ENCODE assay signal across 1 cellular context in the genomic region with DNA sequence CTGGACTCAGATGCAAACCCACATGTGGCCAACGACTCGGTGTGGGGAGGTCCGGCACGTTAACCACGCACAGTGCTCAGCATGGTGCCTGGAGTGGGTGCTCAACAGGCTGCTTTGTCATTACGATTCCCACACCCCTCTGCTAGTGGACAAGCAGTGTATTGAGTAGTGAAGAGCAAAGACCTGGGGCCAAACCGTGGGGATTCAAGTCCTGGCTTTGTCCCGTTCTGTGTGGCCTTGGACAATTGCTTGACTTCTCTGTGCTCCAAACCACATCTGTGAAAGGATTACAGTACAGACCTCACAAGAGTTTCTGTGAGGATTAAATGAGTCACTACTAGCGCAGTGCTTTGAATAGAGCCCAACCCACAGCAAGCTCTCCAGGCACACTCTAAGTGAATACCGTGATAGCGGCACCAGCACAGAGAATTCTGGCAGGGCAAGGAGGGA.
TF ChIP-seq lines count a peak whose summit lies in the region.

No MANE protein-coding gene starts in this region.

TF ChIP-seq in K562, 482 proteins besides CTCF, POLR2A, EP300 and RAD21 (continues in another document):
- TF ChIP-seq MCM3 (IDR thresholded peaks at IDR 0.05), result no peak
- TF ChIP-seq POLR2H (tag; IDR thresholded peaks at IDR 0.05; ENCODE audit: low read depth), result no peak
- TF ChIP-seq, protein P1, sequence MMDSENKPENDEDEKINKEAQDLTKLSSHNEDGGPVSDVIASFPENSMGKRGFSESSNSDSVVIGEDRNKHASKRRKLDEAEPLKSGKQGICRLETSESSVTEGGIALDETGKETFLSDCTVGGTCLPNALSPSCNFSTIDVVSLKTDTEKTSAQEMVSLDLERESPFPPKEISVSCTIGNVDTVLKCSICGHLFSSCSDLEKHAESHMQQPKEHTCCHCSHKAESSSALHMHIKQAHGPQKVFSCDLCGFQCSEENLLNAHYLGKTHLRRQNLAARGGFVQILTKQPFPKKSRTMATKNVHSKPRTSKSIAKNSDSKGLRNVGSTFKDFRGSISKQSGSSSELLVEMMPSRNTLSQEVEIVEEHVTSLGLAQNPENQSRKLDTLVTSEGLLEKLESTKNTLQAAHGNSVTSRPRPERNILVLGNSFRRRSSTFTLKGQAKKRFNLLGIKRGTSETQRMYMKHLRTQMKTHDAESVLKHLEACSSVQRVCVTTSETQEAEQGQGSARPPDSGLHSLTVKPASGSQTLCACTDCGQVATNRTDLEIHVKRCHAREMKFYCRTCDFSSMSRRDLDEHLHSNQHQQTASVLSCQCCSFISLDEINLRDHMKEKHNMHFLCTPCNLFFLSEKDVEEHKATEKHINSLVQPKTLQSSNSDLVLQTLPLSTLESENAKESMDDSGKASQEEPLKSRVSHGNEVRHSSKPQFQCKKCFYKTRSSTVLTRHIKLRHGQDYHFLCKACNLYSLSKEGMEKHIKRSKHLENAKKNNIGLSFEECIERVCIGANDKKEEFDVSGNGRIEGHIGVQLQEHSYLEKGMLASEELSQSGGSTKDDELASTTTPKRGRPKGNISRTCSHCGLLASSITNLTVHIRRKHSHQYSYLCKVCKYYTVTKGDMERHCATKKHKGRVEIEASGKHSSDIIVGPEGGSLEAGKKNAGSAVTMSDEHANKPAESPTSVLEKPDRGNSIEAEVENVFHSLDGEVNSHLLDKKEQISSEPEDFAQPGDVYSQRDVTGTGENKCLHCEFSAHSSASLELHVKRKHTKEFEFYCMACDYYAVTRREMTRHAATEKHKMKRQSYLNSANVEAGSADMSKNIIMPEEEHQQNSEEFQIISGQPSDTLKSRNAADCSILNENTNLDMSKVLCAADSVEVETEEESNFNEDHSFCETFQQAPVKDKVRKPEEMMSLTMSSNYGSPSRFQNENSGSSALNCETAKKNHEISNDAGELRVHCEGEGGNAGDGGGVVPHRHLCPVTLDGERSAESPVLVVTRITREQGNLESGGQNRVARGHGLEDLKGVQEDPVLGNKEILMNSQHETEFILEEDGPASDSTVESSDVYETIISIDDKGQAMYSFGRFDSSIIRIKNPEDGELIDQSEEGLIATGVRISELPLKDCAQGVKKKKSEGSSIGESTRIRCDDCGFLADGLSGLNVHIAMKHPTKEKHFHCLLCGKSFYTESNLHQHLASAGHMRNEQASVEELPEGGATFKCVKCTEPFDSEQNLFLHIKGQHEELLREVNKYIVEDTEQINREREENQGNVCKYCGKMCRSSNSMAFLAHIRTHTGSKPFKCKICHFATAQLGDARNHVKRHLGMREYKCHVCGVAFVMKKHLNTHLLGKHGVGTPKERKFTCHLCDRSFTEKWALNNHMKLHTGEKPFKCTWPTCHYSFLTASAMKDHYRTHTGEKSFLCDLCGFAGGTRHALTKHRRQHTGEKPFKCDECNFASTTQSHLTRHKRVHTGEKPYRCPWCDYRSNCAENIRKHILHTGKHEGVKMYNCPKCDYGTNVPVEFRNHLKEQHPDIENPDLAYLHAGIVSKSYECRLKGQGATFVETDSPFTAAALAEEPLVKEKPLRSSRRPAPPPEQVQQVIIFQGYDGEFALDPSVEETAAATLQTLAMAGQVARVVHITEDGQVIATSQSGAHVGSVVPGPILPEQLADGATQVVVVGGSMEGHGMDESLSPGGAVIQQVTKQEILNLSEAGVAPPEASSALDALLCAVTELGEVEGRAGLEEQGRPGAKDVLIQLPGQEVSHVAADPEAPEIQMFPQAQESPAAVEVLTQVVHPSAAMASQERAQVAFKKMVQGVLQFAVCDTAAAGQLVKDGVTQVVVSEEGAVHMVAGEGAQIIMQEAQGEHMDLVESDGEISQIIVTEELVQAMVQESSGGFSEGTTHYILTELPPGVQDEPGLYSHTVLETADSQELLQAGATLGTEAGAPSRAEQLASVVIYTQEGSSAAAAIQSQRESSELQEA (IDR thresholded peaks at IDR 0.05; ENCODE audit: low read depth), result no peak
- peak; percentile 76; the same call in 1 of the 2 replicates for TF ChIP-seq ZBTB33 (CRISPR knock-in tag; IDR thresholded peaks at IDR 0.05)
- no peak for TF ChIP-seq LCOR (CRISPR knock-in tag; IDR thresholded peaks at IDR 0.05)
- TF ChIP-seq, protein P2, sequence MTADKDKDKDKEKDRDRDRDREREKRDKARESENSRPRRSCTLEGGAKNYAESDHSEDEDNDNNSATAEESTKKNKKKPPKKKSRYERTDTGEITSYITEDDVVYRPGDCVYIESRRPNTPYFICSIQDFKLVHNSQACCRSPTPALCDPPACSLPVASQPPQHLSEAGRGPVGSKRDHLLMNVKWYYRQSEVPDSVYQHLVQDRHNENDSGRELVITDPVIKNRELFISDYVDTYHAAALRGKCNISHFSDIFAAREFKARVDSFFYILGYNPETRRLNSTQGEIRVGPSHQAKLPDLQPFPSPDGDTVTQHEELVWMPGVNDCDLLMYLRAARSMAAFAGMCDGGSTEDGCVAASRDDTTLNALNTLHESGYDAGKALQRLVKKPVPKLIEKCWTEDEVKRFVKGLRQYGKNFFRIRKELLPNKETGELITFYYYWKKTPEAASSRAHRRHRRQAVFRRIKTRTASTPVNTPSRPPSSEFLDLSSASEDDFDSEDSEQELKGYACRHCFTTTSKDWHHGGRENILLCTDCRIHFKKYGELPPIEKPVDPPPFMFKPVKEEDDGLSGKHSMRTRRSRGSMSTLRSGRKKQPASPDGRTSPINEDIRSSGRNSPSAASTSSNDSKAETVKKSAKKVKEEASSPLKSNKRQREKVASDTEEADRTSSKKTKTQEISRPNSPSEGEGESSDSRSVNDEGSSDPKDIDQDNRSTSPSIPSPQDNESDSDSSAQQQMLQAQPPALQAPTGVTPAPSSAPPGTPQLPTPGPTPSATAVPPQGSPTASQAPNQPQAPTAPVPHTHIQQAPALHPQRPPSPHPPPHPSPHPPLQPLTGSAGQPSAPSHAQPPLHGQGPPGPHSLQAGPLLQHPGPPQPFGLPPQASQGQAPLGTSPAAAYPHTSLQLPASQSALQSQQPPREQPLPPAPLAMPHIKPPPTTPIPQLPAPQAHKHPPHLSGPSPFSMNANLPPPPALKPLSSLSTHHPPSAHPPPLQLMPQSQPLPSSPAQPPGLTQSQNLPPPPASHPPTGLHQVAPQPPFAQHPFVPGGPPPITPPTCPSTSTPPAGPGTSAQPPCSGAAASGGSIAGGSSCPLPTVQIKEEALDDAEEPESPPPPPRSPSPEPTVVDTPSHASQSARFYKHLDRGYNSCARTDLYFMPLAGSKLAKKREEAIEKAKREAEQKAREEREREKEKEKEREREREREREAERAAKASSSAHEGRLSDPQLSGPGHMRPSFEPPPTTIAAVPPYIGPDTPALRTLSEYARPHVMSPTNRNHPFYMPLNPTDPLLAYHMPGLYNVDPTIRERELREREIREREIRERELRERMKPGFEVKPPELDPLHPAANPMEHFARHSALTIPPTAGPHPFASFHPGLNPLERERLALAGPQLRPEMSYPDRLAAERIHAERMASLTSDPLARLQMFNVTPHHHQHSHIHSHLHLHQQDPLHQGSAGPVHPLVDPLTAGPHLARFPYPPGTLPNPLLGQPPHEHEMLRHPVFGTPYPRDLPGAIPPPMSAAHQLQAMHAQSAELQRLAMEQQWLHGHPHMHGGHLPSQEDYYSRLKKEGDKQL (CRISPR knock-in tag; IDR thresholded peaks at IDR 0.05; ENCODE audit: borderline replicate concordance), result no peak
- no peak for TF ChIP-seq EGR1 (conservative IDR thresholded peaks at IDR 0.05)
- TF ChIP-seq NR3C1 (CRISPR knock-in tag; IDR thresholded peaks at IDR 0.05), result no peak
- no peak for TF ChIP-seq ARID4B (CRISPR knock-in tag; IDR thresholded peaks at IDR 0.05)
- TF ChIP-seq, protein P3, sequence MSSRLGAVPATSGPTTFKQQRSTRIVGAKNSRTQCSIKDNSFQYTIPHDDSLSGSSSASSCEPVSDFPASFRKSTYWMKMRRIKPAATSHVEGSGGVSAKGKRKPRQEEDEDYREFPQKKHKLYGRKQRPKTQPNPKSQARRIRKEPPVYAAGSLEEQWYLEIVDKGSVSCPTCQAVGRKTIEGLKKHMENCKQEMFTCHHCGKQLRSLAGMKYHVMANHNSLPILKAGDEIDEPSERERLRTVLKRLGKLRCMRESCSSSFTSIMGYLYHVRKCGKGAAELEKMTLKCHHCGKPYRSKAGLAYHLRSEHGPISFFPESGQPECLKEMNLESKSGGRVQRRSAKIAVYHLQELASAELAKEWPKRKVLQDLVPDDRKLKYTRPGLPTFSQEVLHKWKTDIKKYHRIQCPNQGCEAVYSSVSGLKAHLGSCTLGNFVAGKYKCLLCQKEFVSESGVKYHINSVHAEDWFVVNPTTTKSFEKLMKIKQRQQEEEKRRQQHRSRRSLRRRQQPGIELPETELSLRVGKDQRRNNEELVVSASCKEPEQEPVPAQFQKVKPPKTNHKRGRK (tag; IDR thresholded peaks at IDR 0.05), result no peak
- TF ChIP-seq, protein P4, sequence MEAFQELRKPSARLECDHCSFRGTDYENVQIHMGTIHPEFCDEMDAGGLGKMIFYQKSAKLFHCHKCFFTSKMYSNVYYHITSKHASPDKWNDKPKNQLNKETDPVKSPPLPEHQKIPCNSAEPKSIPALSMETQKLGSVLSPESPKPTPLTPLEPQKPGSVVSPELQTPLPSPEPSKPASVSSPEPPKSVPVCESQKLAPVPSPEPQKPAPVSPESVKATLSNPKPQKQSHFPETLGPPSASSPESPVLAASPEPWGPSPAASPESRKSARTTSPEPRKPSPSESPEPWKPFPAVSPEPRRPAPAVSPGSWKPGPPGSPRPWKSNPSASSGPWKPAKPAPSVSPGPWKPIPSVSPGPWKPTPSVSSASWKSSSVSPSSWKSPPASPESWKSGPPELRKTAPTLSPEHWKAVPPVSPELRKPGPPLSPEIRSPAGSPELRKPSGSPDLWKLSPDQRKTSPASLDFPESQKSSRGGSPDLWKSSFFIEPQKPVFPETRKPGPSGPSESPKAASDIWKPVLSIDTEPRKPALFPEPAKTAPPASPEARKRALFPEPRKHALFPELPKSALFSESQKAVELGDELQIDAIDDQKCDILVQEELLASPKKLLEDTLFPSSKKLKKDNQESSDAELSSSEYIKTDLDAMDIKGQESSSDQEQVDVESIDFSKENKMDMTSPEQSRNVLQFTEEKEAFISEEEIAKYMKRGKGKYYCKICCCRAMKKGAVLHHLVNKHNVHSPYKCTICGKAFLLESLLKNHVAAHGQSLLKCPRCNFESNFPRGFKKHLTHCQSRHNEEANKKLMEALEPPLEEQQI (IDR thresholded peaks at IDR 0.05), result no peak
- TF ChIP-seq ZNF217 (CRISPR knock-in tag; IDR thresholded peaks at IDR 0.05), result no peak
- TF ChIP-seq ZNF232 (CRISPR knock-in tag; IDR thresholded peaks at IDR 0.05), result no peak
- no peak for TF ChIP-seq SMARCC2 (IDR thresholded peaks at IDR 0.05; ENCODE audit: low read depth)
- no peak for TF ChIP-seq KHSRP (IDR thresholded peaks at IDR 0.05)
- TF ChIP-seq SMARCA5 (IDR thresholded peaks at IDR 0.05), result no peak
- TF ChIP-seq, protein P5, sequence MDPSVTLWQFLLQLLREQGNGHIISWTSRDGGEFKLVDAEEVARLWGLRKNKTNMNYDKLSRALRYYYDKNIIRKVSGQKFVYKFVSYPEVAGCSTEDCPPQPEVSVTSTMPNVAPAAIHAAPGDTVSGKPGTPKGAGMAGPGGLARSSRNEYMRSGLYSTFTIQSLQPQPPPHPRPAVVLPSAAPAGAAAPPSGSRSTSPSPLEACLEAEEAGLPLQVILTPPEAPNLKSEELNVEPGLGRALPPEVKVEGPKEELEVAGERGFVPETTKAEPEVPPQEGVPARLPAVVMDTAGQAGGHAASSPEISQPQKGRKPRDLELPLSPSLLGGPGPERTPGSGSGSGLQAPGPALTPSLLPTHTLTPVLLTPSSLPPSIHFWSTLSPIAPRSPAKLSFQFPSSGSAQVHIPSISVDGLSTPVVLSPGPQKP (CRISPR knock-in tag; IDR thresholded peaks at IDR 0.05), result no peak
- no peak for TF ChIP-seq ZNF146 (CRISPR knock-in tag; IDR thresholded peaks at IDR 0.05; ENCODE audit: unreplicated experiment)
- peak; percentile 36; the same call in 1 of the 2 replicates for TF ChIP-seq BCOR (IDR thresholded peaks at IDR 0.05)
- TF ChIP-seq HNRNPK (IDR thresholded peaks at IDR 0.05; ENCODE audit: low read depth, low read length, poor library complexity, severe bottlenecking), result no peak
- no peak for TF ChIP-seq ZNF431 (CRISPR knock-in tag; IDR thresholded peaks at IDR 0.05)
- TF ChIP-seq ZFP36 (IDR thresholded peaks at IDR 0.05; ENCODE audit: low read depth, low read length, partially characterized antibody), result peak; percentile 48
